19 cellular contexts compared by ENCODE assay signal in the genomic region with DNA sequence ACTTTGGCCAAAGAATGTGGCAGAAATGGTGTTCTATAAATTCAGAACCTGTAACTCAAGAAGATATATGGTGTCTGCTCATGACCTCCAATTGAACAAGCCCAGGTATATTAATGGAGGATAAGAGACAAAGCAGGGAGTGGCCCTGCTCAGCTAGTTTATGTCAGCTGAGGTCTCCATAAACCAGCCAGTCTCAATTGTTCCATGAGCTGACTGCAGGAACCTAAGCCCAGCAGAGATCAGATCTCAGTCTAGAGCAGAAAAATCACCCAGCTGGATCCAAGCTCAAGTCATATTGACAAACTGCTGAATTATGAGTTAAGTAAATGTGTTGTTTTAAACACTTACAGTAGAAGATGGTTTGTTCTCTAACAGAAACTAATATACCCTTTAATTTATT.
A peak's percentile ranks its signal among the peaks of the same experiment; 100 is the strongest.
DNase-seq lines count a peak whose midpoint lies in the region; ATAC-seq and TF ChIP-seq lines count a peak whose summit lies in the region.
"Had no signal": no experiment of that assay in that cellular context is flagged by ENCODE, and none has a peak within 500 bp of the region (broad histone marks: within the 10 kb centered on the region; RNA-seq: fewer than 3 reads in every experiment).

No MANE protein-coding gene starts in this region.

- H3K9me3 Mint-ChIP-seq in progenitor cell of endocrine pancreas (ENCODE audit: low read depth) = peaks cover 9% of the 10 kb centered on the region
- H3K9me3 Mint-ChIP-seq in activated CD8-positive, alpha-beta memory T cell treated with anti-CD3 and anti-CD28 coated beads, Interleukin-2, amount 10 ng/mL, durations not matched to agents 7 days and 5 days (ENCODE audit: low read depth) = no peaks in the 10 kb centered on the region

- H2AFZ ChIP-seq in hepatocyte = no peak overlapping the region

- CTCF ChIA-PET in activated CD8-positive, alpha-beta memory T cell treated with anti-CD3 and anti-CD28 coated beads, Interleukin-2, amount 10 ng/mL, durations not matched to agents 7 days and 5 days (lab: Charles Lee) = interaction anchor here (0.6 kb wide), 1 partner anchor 668 kb away, joined by 3 read pairs; no protein-coding TSS in a partner anchor

- no peaks in the 10 kb centered on the region for H3K36me3 ChIP-seq in hepatocyte (replicated peaks; ENCODE audit: insufficient read depth, low read depth)
- H3K36me3 ChIP-seq: MG63, Peyer's patch had no signal

- H3K4me1 Mint-ChIP-seq in progenitor cell of endocrine pancreas (ENCODE audit: low read depth) = peaks cover 4% of the 10 kb centered on the region
- H3K4me1 Mint-ChIP-seq in activated CD8-positive, alpha-beta memory T cell treated with anti-CD3 and anti-CD28 coated beads, Interleukin-2, amount 10 ng/mL, durations not matched to agents 7 days and 5 days = no peaks in the 10 kb centered on the region
- H3K4me1 Mint-ChIP-seq: CD4-positive, alpha-beta memory T cell had no signal

- no peak for ATAC-seq in esophagus mucosa
- no peak for ATAC-seq in activated CD8-positive, alpha-beta memory T cell treated with anti-CD3 and anti-CD28 coated beads, Interleukin-2, amount 10 ng/mL, durations not matched to agents 7 days and 5 days

- no peaks in the 10 kb centered on the region for H3K9me3 ChIP-seq in hepatocyte (ENCODE audit: low read depth)
- H3K9me3 ChIP-seq: MG63, Peyer's patch had no signal

- no peaks in the 10 kb centered on the region for H3K4me1 ChIP-seq in hepatocyte (ENCODE audit: insufficient read depth)
- H3K4me1 ChIP-seq: Peyer's patch had no signal

- H3K9me2 ChIP-seq in hepatocyte (replicated peaks; ENCODE audit: insufficient read depth) = no peaks in the 10 kb centered on the region

- H3K36me3 Mint-ChIP-seq in progenitor cell of endocrine pancreas (ENCODE audit: insufficient read depth) = no peaks in the 10 kb centered on the region
- no peaks in the 10 kb centered on the region for H3K36me3 Mint-ChIP-seq in activated CD8-positive, alpha-beta memory T cell treated with anti-CD3 and anti-CD28 coated beads, Interleukin-2, amount 10 ng/mL, durations not matched to agents 7 days and 5 days
- H3K36me3 Mint-ChIP-seq: CD4-positive, alpha-beta memory T cell had no signal

- H3K27me3 ChIP-seq in hepatocyte = no peaks in the 10 kb centered on the region
- H3K27me3 ChIP-seq: MG63, Peyer's patch had no signal

- DNase-seq in NCI-H748 (lab: John Stamatoyannopoulos, UW; ENCODE audit: unreplicated experiment) = peak; percentile 61
- DNase-seq in NCI-H748 treated with DMSO at 0.1 percent for 48 hours (lab: John Stamatoyannopoulos, UW) = no peak
- peak; percentile 27 for DNase-seq in HuH-7.5 (ENCODE audit: low spot score)
- DNase-seq in hepatocyte (ENCODE audit: low spot score) = peak; percentile 25
- no peak for DNase-seq in progenitor cell of endocrine pancreas (ENCODE audit: low spot score, unreplicated experiment)
- no peak for DNase-seq in effector CD8-positive, alpha-beta T cell (lab: John Stamatoyannopoulos, UW)
- DNase-seq in activated CD8-positive, alpha-beta memory T cell treated with anti-CD3 and anti-CD28 coated beads, Interleukin-2, amount 10 ng/mL, durations not matched to agents 7 days and 5 days = no peak
- DNase-seq: CD4-positive, alpha-beta memory T cell; DMS79; GOT3; IMR-90; Kasumi-1; MG63; NCI-H1048; NCI-H1436 treated with DMSO at 0.1 percent for 48 hours; NCI-H2029; NCI-H510A; Peyer's patch had no signal

- peak overlapping the region; percentile 31 for H3K27ac Mint-ChIP-seq in progenitor cell of endocrine pancreas
- H3K27ac Mint-ChIP-seq in activated CD8-positive, alpha-beta memory T cell treated with anti-CD3 and anti-CD28 coated beads, Interleukin-2, amount 10 ng/mL, durations not matched to agents 7 days and 5 days = no peak overlapping the region
- H3K27ac Mint-ChIP-seq: CD4-positive, alpha-beta memory T cell had no signal

- no peak overlapping the region for H3K4me2 ChIP-seq in hepatocyte

- H3K27me3 Mint-ChIP-seq in progenitor cell of endocrine pancreas = no peaks in the 10 kb centered on the region
- H3K27me3 Mint-ChIP-seq in activated CD8-positive, alpha-beta memory T cell treated with anti-CD3 and anti-CD28 coated beads, Interleukin-2, amount 10 ng/mL, durations not matched to agents 7 days and 5 days = no peaks in the 10 kb centered on the region

- no peak for TF ChIP-seq CTCF in hepatocyte (IDR thresholded peaks at IDR 0.05; ENCODE audit: poor library complexity)
- TF ChIP-seq CTCF in progenitor cell of endocrine pancreas (IDR thresholded peaks at IDR 0.05; ENCODE audit: unreplicated experiment) = no peak

- no peak overlapping the region for H3K4me3 Mint-ChIP-seq in progenitor cell of endocrine pancreas (ENCODE audit: low read depth)
- no peak overlapping the region for H3K4me3 Mint-ChIP-seq in activated CD8-positive, alpha-beta memory T cell treated with anti-CD3 and anti-CD28 coated beads, Interleukin-2, amount 10 ng/mL, durations not matched to agents 7 days and 5 days
- H3K4me3 Mint-ChIP-seq: CD4-positive, alpha-beta memory T cell had no signal

- no peak overlapping the region for H3K4me3 ChIP-seq in hepatocyte
- H3K4me3 ChIP-seq: MG63, Peyer's patch had no signal

- no peaks in the 10 kb centered on the region for H4K20me1 ChIP-seq in hepatocyte (ENCODE audit: insufficient read depth, poor library complexity, severe bottlenecking)

- H3K79me2 ChIP-seq in hepatocyte = no peaks in the 10 kb centered on the region

- no peak overlapping the region for H3K27ac ChIP-seq in hepatocyte
- H3K27ac ChIP-seq: Peyer's patch had no signal

Comparison
In these comparisons a context has a peak if more than half of its experiments do, and no peak if none do; other contexts are left out.
1. DNase-seq: peak in NCI-H748 (single experiment), HuH-7.5 (single experiment) and hepatocyte (single experiment); none in NCI-H748 treated with DMSO at 0.1 percent for 48 hours (single experiment), progenitor cell of endocrine pancreas (single experiment), effector CD8-positive, alpha-beta T cell (single experiment) and activated CD8-positive, alpha-beta memory T cell treated with anti-CD3 and anti-CD28 coated beads, Interleukin-2, amount 10 ng/mL, durations not matched to agents 7 days and 5 days (single experiment).